Comparison of ENCODE assay signal across 18 cellular contexts in genomic region chr12:53867216-53868012, GRCh38.
DNase-seq lines count a peak whose midpoint lies in the region; ATAC-seq, FAIRE-seq and TF ChIP-seq lines count a peak whose summit lies in the region.
"Had no signal": no experiment of that assay in that cellular context is flagged by ENCODE, and none has a peak within 500 bp of the region (broad histone marks: within the 10 kb centered on the region; RNA-seq: fewer than 3 reads in every experiment).

No MANE protein-coding gene starts in this region.

- peak overlapping the region; percentile 83 to 84 for H3K27ac ChIP-seq in A549
- no peak overlapping the region for H3K27ac ChIP-seq in HEK293 (ENCODE audit: extremely low read depth, low read depth, low read length)
- H3K27ac ChIP-seq: vagina had no signal

- H3K9me3 ChIP-seq in A549: no peaks in the 10 kb centered on the region
- H3K9me3 ChIP-seq in HEK293 (ENCODE audit: control insufficient read depth, insufficient read depth, low read depth, low read length): no peaks in the 10 kb centered on the region
- H3K9me3 ChIP-seq: vagina had no signal

- WGBS in A549 (ENCODE audit: missing lambda C conversion rate): 1% methylated on average over 3 of the region's 3 CpGs

- no peaks in the 10 kb centered on the region for H3K36me3 ChIP-seq in HEK293 (ENCODE audit: control insufficient read depth in 2 of 2, insufficient read depth in 1 of 2, low read length in 2 of 2)
- H3K36me3 ChIP-seq: vagina had no signal

- ATAC-seq in A549: peak; percentile 52 to 80; a peak in 5 of 6 replicates
- ATAC-seq in activated naive CD4-positive, alpha-beta T cell treated with anti-CD3 and anti-CD28 coated beads, Interleukin-2, amount 50 U/mL, for 72 hours: no peak
- ATAC-seq: esophagus mucosa; natural killer cell treated with Interleukin-12 subunit alpha and Interleukin-12 subunit beta and Interleukin-15 and Interleukin-18, amount 100 ng/mL, for 72 hours had no signal

- no peak overlapping the region for H3K4me3 ChIP-seq in A549
- no peak overlapping the region for H3K4me3 ChIP-seq in HEK293 (ENCODE audit: low read depth, low read length)
- H3K4me3 ChIP-seq: vagina had no signal

- no peak for FAIRE-seq in A549 (lab: Jason Lieb, UNC)
- FAIRE-seq: islet of Langerhans had no signal

- H3K4me1 ChIP-seq in A549 (peaks cover 59% of the 10 kb centered on the region), HEK293 (ENCODE audit: control insufficient read depth, insufficient read depth, low read length) (peaks cover 18% of the 10 kb centered on the region)
- H3K4me1 ChIP-seq: vagina had no signal

- in situ Hi-C loops in SK-MEL-5 (cut with HindIII; ENCODE audit: low pct_unique_long_range_greater_than_20kb, low sequenced_read_pairs): no loop called here

- DNase-seq in A549 (ENCODE audit: low read depth in 1 of 2, low spot score in 1 of 2) (peak; percentile 76 to 86), SK-MEL-5 (ENCODE audit: low read depth, low spot score) (peak; percentile 56), iris pigment epithelial cell (ENCODE audit: low read depth) (peak; percentile 9), NCI-H748 treated with DMSO at 0.1 percent for 48 hours (lab: John Stamatoyannopoulos, UW) (no peak), GM19238 (ENCODE audit: insufficient read length, low spot score) (no peak), SHP77 treated with DMSO at 0.1 percent for 48 hours (lab: John Stamatoyannopoulos, UW) (no peak)
- DNase-seq in activated naive CD4-positive, alpha-beta T cell treated with anti-CD3 and anti-CD28 coated beads, Interleukin-2, amount 50 U/mL, for 72 hours (ENCODE audit: low spot score in 2 of 2): no peak
- DNase-seq: activated naive CD4-positive, alpha-beta T cell treated with Interleukin-2 at 50 U/mL for 16 hours; central memory CD4-positive, alpha-beta T cell; GDM1; NCI-H1930; NK-92 treated with Interleukin-12 subunit alpha and Interleukin-12 subunit beta, amount 100 ng/mL, for 24 hours; stimulated activated CD4-positive, alpha-beta T cell treated with anti-CD3 and anti-CD28 coated beads, Interleukin-12 subunit alpha, Interleukin-12 subunit beta, amount 100 ng/mL, for 4 hours had no signal

- no peak overlapping the region for H3K27ac Mint-ChIP-seq in activated naive CD4-positive, alpha-beta T cell treated with anti-CD3 and anti-CD28 coated beads, Interleukin-2, amount 50 U/mL, for 72 hours
- H3K27ac Mint-ChIP-seq: natural killer cell treated with Interleukin-12 subunit alpha and Interleukin-12 subunit beta and Interleukin-15 and Interleukin-18, amount 100 ng/mL, for 72 hours had no signal

- peak in 1 of 2 experiments; percentile 29; a peak in 2 of 5 replicates for TF ChIP-seq RAD21 in A549 (conservative IDR thresholded peaks at IDR 0.05 in 1 of 2, IDR thresholded peaks at IDR 0.05 in 1 of 2)

- TF ChIP-seq CTCF in A549 (IDR thresholded peaks at IDR 0.05) (no peak), HEK293 (tag by site-specific recombination; IDR thresholded peaks at IDR 0.05) (no peak)

- H3K4me2 ChIP-seq in A549: peak overlapping the region; percentile 72

- no peak for TF ChIP-seq POLR2A in A549 (IDR thresholded peaks at IDR 0.05; ENCODE audit: low read length)

- POLR2A ChIA-PET in A549 (lab: Yijun Ruan, JAX) (no interaction called here), HEK293 (lab: Yijun Ruan, JAX) (no interaction called here)

- no peaks in the 10 kb centered on the region for H3K36me3 Mint-ChIP-seq in activated naive CD4-positive, alpha-beta T cell treated with anti-CD3 and anti-CD28 coated beads, Interleukin-2, amount 50 U/mL, for 72 hours
- H3K36me3 Mint-ChIP-seq: natural killer cell treated with Interleukin-12 subunit alpha and Interleukin-12 subunit beta and Interleukin-15 and Interleukin-18, amount 100 ng/mL, for 72 hours had no signal

- CTCF ChIA-PET in A549 (lab: Yijun Ruan, JAX): interaction anchor here (0.5 kb wide), 1 partner anchor 544 kb away, joined by 3 read pairs; no protein-coding TSS in a partner anchor
- CTCF ChIA-PET in HEK293 (lab: Yijun Ruan, JAX): interaction anchor here (1.1 kb wide), 1 partner anchor 121 kb away, joined by 3 read pairs; no protein-coding TSS in a partner anchor

- TF ChIP-seq EP300 in A549 (IDR thresholded peaks at IDR 0.05): no peak

- H3K9me3 Mint-ChIP-seq in activated naive CD4-positive, alpha-beta T cell treated with anti-CD3 and anti-CD28 coated beads, Interleukin-2, amount 50 U/mL, for 72 hours: no peaks in the 10 kb centered on the region
- H3K9me3 Mint-ChIP-seq: natural killer cell treated with Interleukin-12 subunit alpha and Interleukin-12 subunit beta and Interleukin-15 and Interleukin-18, amount 100 ng/mL, for 72 hours had no signal

TF ChIP-seq in A549, 52 proteins besides CTCF, POLR2A, EP300 and RAD21 (continues in another document):
- TF ChIP-seq JUNB (IDR thresholded peaks at IDR 0.05) (no peak), REST (IDR thresholded peaks at IDR 0.05) (no peak), FOSB (CRISPR knock-in tag; IDR thresholded peaks at IDR 0.05) (no peak), ZFP36 (IDR thresholded peaks at IDR 0.05; ENCODE audit: borderline replicate concordance, partially characterized antibody) (no peak), RFX5 (IDR thresholded peaks at IDR 0.05) (no peak), CBX2 (IDR thresholded peaks at IDR 0.05; ENCODE audit: borderline replicate concordance, low read depth) (no peak), RCOR1 (IDR thresholded peaks at IDR 0.05; ENCODE audit: low read depth, low read length) (no peak)

TF ChIP-seq in HEK293, 187 proteins besides CTCF, POLR2A, EP300 and RAD21 (continues in another document):
- TF ChIP-seq ZNF175 (tag by site-specific recombination; IDR thresholded peaks at IDR 0.05) (no peak), ZNF169 (tag by site-specific recombination; IDR thresholded peaks at IDR 0.05) (no peak), ZFP3 (tag by site-specific recombination; IDR thresholded peaks at IDR 0.05; ENCODE audit: low read depth) (no peak), MYNN (tag by site-specific recombination; IDR thresholded peaks at IDR 0.05; ENCODE audit: borderline replicate concordance) (no peak), ZSCAN4 (tag by site-specific recombination; IDR thresholded peaks at IDR 0.05) (no peak), ZNF792 (tag by site-specific recombination; IDR thresholded peaks at IDR 0.05) (no peak), TRIM28 (IDR thresholded peaks at IDR 0.05; ENCODE audit: borderline replicate concordance, low read length) (no peak), ZBTB10 (tag by site-specific recombination; IDR thresholded peaks at IDR 0.05) (no peak), ZBTB48 (tag by site-specific recombination; IDR thresholded peaks at IDR 0.05) (no peak), ZBTB8A (tag by site-specific recombination; IDR thresholded peaks at IDR 0.05) (no peak), ZNF140 (tag by site-specific recombination; IDR thresholded peaks at IDR 0.05) (no peak), HOXA7 (CRISPR knock-in tag; IDR thresholded peaks at IDR 0.05; ENCODE audit: borderline replicate concordance) (no peak), ZNF585B (tag by site-specific recombination; IDR thresholded peaks at IDR 0.05) (no peak), ZBTB17 (tag by site-specific recombination; IDR thresholded peaks at IDR 0.05) (no peak), PBX3 (CRISPR knock-in tag; IDR thresholded peaks at IDR 0.05) (no peak), ZNF629 (tag by site-specific recombination; IDR thresholded peaks at IDR 0.05) (0 out of 2 replicates have a peak, but pooled peaks have one; percentile 18), ZNF2 (tag by site-specific recombination; IDR thresholded peaks at IDR 0.05) (no peak), ZBTB7A (tag by site-specific recombination; IDR thresholded peaks at IDR 0.05; ENCODE audit: low read depth) (no peak)

Comparison
In these comparisons a context has a peak if more than half of its experiments do, and no peak if none do; other contexts are left out.
1. ATAC-seq: peak in A549 (2 of 2); none in activated naive CD4-positive, alpha-beta T cell treated with anti-CD3 and anti-CD28 coated beads, Interleukin-2, amount 50 U/mL, for 72 hours (0 of 2).
2. DNase-seq: peak in A549 (2 of 2), SK-MEL-5 (single experiment) and iris pigment epithelial cell (single experiment); none in NCI-H748 treated with DMSO at 0.1 percent for 48 hours (single experiment), GM19238 (single experiment), SHP77 treated with DMSO at 0.1 percent for 48 hours (single experiment) and activated naive CD4-positive, alpha-beta T cell treated with anti-CD3 and anti-CD28 coated beads, Interleukin-2, amount 50 U/mL, for 72 hours (0 of 2).